ENCODE assay signal across 1 cellular context in genomic region chr16:3059041-3059722, GRCh38.
A peak's percentile ranks its signal among the peaks of the same experiment; 100 is the strongest.
TF ChIP-seq lines count a peak whose summit lies in the region.

No MANE protein-coding gene starts in this region.

TF ChIP-seq in WTC11, 78 proteins besides CTCF, POLR2A, EP300 and RAD21 (continued from another document):
- TF ChIP-seq MYBL2 (CRISPR knock-in tag; IDR thresholded peaks at IDR 0.05): no peak; the same call in 1 of the 2 replicates
- TF ChIP-seq FOXP1 (CRISPR knock-in tag; IDR thresholded peaks at IDR 0.05; ENCODE audit: borderline replicate concordance): no peak
- TF ChIP-seq ERG (CRISPR knock-in tag; IDR thresholded peaks at IDR 0.05): no peak
- TF ChIP-seq, protein P1, sequence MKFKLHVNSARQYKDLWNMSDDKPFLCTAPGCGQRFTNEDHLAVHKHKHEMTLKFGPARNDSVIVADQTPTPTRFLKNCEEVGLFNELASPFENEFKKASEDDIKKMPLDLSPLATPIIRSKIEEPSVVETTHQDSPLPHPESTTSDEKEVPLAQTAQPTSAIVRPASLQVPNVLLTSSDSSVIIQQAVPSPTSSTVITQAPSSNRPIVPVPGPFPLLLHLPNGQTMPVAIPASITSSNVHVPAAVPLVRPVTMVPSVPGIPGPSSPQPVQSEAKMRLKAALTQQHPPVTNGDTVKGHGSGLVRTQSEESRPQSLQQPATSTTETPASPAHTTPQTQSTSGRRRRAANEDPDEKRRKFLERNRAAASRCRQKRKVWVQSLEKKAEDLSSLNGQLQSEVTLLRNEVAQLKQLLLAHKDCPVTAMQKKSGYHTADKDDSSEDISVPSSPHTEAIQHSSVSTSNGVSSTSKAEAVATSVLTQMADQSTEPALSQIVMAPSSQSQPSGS (CRISPR knock-in tag; IDR thresholded peaks at IDR 0.05; ENCODE audit: borderline replicate concordance, low read depth): no peak
- TF ChIP-seq ZNF512 (CRISPR knock-in tag; IDR thresholded peaks at IDR 0.05; ENCODE audit: borderline replicate concordance): no peak
- no peak for TF ChIP-seq STAT6 (CRISPR knock-in tag; conservative IDR thresholded peaks at IDR 0.05; ENCODE audit: low read depth)
- no peak for TF ChIP-seq IRF2 (CRISPR knock-in tag; IDR thresholded peaks at IDR 0.05; ENCODE audit: borderline replicate concordance, low read depth)
- no peak for TF ChIP-seq NR3C1 (CRISPR knock-in tag; conservative IDR thresholded peaks at IDR 0.05; ENCODE audit: low read depth)
- TF ChIP-seq SOX15 (CRISPR knock-in tag; IDR thresholded peaks at IDR 0.05): no peak
- peak; percentile 21; the same call in 1 of the 2 replicates for TF ChIP-seq FOXK1 (CRISPR knock-in tag; IDR thresholded peaks at IDR 0.05)
- TF ChIP-seq ZNF396 (CRISPR knock-in tag; IDR thresholded peaks at IDR 0.05; ENCODE audit: borderline replicate concordance): no peak
- 0 out of 2 replicates have a peak, but pooled peaks have one; percentile 34 for TF ChIP-seq ZNF232 (CRISPR knock-in tag; IDR thresholded peaks at IDR 0.05)
- TF ChIP-seq JUN (CRISPR knock-in tag; IDR thresholded peaks at IDR 0.05): no peak
- no peak for TF ChIP-seq ZNF423 (CRISPR knock-in tag; IDR thresholded peaks at IDR 0.05)
- no peak for TF ChIP-seq NR2C2 (CRISPR knock-in tag; IDR thresholded peaks at IDR 0.05)
- TF ChIP-seq ATF1 (CRISPR knock-in tag; IDR thresholded peaks at IDR 0.05): no peak
- TF ChIP-seq, protein P2, sequence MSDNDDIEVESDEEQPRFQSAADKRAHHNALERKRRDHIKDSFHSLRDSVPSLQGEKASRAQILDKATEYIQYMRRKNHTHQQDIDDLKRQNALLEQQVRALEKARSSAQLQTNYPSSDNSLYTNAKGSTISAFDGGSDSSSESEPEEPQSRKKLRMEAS (CRISPR knock-in tag; IDR thresholded peaks at IDR 0.05): peak; percentile 83
- TF ChIP-seq ZMAT4 (CRISPR knock-in tag; IDR thresholded peaks at IDR 0.05): no peak
- no peak for TF ChIP-seq NFATC4 (CRISPR knock-in tag; IDR thresholded peaks at IDR 0.05)
- no peak for TF ChIP-seq MLX (CRISPR knock-in tag; IDR thresholded peaks at IDR 0.05)
- TF ChIP-seq ZNF263 (CRISPR knock-in tag; IDR thresholded peaks at IDR 0.05; ENCODE audit: low read depth): no peak
- TF ChIP-seq ESRRA (CRISPR knock-in tag; IDR thresholded peaks at IDR 0.05; ENCODE audit: borderline replicate concordance): peak; percentile 75; the same call in 1 of the 2 replicates
- TF ChIP-seq, protein P3, sequence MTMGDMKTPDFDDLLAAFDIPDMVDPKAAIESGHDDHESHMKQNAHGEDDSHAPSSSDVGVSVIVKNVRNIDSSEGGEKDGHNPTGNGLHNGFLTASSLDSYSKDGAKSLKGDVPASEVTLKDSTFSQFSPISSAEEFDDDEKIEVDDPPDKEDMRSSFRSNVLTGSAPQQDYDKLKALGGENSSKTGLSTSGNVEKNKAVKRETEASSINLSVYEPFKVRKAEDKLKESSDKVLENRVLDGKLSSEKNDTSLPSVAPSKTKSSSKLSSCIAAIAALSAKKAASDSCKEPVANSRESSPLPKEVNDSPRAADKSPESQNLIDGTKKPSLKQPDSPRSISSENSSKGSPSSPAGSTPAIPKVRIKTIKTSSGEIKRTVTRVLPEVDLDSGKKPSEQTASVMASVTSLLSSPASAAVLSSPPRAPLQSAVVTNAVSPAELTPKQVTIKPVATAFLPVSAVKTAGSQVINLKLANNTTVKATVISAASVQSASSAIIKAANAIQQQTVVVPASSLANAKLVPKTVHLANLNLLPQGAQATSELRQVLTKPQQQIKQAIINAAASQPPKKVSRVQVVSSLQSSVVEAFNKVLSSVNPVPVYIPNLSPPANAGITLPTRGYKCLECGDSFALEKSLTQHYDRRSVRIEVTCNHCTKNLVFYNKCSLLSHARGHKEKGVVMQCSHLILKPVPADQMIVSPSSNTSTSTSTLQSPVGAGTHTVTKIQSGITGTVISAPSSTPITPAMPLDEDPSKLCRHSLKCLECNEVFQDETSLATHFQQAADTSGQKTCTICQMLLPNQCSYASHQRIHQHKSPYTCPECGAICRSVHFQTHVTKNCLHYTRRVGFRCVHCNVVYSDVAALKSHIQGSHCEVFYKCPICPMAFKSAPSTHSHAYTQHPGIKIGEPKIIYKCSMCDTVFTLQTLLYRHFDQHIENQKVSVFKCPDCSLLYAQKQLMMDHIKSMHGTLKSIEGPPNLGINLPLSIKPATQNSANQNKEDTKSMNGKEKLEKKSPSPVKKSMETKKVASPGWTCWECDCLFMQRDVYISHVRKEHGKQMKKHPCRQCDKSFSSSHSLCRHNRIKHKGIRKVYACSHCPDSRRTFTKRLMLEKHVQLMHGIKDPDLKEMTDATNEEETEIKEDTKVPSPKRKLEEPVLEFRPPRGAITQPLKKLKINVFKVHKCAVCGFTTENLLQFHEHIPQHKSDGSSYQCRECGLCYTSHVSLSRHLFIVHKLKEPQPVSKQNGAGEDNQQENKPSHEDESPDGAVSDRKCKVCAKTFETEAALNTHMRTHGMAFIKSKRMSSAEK (CRISPR knock-in tag; IDR thresholded peaks at IDR 0.05; ENCODE audit: borderline replicate concordance): no peak
- no peak for TF ChIP-seq KAT7 (CRISPR knock-in tag; IDR thresholded peaks at IDR 0.05; ENCODE audit: borderline replicate concordance)
- TF ChIP-seq, protein P4, sequence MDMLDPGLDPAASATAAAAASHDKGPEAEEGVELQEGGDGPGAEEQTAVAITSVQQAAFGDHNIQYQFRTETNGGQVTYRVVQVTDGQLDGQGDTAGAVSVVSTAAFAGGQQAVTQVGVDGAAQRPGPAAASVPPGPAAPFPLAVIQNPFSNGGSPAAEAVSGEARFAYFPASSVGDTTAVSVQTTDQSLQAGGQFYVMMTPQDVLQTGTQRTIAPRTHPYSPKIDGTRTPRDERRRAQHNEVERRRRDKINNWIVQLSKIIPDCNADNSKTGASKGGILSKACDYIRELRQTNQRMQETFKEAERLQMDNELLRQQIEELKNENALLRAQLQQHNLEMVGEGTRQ (CRISPR knock-in tag; IDR thresholded peaks at IDR 0.05): peak; percentile 46; the same call in 1 of the 2 replicates
- no peak for TF ChIP-seq RORB (CRISPR knock-in tag; IDR thresholded peaks at IDR 0.05)
- 0 out of 2 replicates have a peak, but pooled peaks have one; percentile 56 for TF ChIP-seq ELF4 (CRISPR knock-in tag; IDR thresholded peaks at IDR 0.05; ENCODE audit: low read depth)
- TF ChIP-seq ZNF138 (CRISPR knock-in tag; conservative IDR thresholded peaks at IDR 0.05): no peak
- peak; percentile 70; the same call in 1 of the 2 replicates for TF ChIP-seq CBFB (CRISPR knock-in tag; IDR thresholded peaks at IDR 0.05; ENCODE audit: low read depth)
- TF ChIP-seq, protein P5, sequence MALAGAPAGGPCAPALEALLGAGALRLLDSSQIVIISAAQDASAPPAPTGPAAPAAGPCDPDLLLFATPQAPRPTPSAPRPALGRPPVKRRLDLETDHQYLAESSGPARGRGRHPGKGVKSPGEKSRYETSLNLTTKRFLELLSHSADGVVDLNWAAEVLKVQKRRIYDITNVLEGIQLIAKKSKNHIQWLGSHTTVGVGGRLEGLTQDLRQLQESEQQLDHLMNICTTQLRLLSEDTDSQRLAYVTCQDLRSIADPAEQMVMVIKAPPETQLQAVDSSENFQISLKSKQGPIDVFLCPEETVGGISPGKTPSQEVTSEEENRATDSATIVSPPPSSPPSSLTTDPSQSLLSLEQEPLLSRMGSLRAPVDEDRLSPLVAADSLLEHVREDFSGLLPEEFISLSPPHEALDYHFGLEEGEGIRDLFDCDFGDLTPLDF (CRISPR knock-in tag; IDR thresholded peaks at IDR 0.05): no peak
- TF ChIP-seq SMAD3 (CRISPR knock-in tag; IDR thresholded peaks at IDR 0.05; ENCODE audit: borderline replicate concordance): no peak
